ENCODE assay signal across 16 cellular contexts in the genomic region with DNA sequence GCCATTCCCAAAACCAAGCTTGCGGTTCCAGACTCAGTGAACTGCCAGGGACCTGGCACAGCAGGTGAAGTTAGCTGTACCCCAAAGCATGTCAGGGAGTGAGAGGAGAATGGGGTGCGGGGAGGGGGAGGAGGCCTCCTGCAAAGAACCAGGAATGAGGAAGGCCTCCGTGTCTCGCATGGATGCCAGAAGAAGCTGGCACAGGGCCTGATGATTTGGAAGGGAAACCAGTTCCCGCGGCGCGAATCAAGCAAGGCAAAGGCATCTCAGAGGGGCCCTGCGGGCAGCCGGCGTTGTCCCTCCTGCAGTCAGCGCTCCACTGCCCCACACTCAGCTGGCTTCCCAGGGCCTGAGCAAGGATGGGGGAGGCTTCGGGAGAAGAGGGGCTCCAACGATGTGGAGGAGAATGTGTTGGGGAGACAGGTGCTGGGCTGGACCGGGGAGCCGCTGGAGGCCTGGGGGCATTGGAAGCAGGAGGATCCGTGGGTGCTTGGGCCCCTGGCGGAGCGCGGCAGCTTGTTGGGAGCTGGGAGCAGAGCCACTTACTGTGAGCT.
"Had no signal": no experiment of that assay in that cellular context is flagged by ENCODE, and none has a peak within 500 bp of the region (broad histone marks: within the 10 kb centered on the region; RNA-seq: fewer than 3 reads in every experiment).

No MANE protein-coding gene starts in this region.

- H3K36me3 ChIP-seq: heart left ventricle, right atrium auricular region, suprapubic skin, tibial artery, upper lobe of right lung, vagina had no signal

- ATAC-seq: esophagus mucosa; heart left ventricle; naive thymus-derived CD4-positive, alpha-beta T cell; upper lobe of right lung had no signal

- DNase-seq: effector memory CD4-positive, alpha-beta T cell; heart left ventricle; hippocampal formation; mesendoderm; naive thymus-derived CD4-positive, alpha-beta T cell; small intestine; stimulated activated CD4-positive, alpha-beta T cell treated with anti-CD3 and anti-CD28 coated beads, Interleukin-12 subunit alpha, Interleukin-12 subunit beta, amount 100 ng/mL, for 4 hours; stimulated activated naive CD4-positive, alpha-beta T cell treated with Interleukin-2 at 50 U/mL for 16 hours; tibial artery; upper lobe of right lung had no signal

- H3K4me3 ChIP-seq: heart left ventricle, right atrium auricular region, suprapubic skin, tibial artery, upper lobe of right lung, vagina had no signal

- H3K9me3 Mint-ChIP-seq: naive thymus-derived CD4-positive, alpha-beta T cell had no signal

- FAIRE-seq: endometrium, frontal cortex, small intestine had no signal

- H3K4me3 Mint-ChIP-seq: naive thymus-derived CD4-positive, alpha-beta T cell had no signal

- H3K9me3 ChIP-seq: heart left ventricle, right atrium auricular region, suprapubic skin, tibial artery, upper lobe of right lung, vagina had no signal

- H3K36me3 Mint-ChIP-seq: naive thymus-derived CD4-positive, alpha-beta T cell had no signal

- H3K27me3 ChIP-seq: right atrium auricular region, vagina had no signal

- H3K27ac ChIP-seq: heart left ventricle, right atrium auricular region, suprapubic skin, tibial artery, upper lobe of right lung, vagina had no signal

- H3K4me1 Mint-ChIP-seq: naive thymus-derived CD4-positive, alpha-beta T cell had no signal

- H3K27ac Mint-ChIP-seq: naive thymus-derived CD4-positive, alpha-beta T cell had no signal

- H3K4me1 ChIP-seq: heart left ventricle, right atrium auricular region, upper lobe of right lung had no signal
